ENCODE assay signal across 29 cellular contexts in the genomic region with DNA sequence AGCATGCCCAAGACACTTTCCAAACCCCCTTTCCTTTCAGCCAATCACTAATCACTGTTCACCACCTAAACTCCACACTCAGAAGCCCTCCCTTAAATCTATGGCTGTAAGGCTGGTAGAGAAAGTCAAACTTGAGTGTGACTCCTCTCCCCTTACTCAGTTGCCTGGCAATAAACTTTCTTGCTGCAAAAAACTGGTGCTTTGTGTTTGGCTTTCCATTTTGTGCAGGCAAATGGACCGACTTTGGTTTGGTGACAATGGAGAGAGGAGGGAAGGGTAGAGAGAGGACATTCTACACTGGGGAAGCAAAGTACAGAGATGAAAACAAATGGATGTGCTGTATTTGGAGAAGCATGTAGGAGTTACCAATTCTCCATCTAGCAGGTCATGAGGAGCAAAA.
DNase-seq lines count a peak whose midpoint lies in the region; ATAC-seq and TF ChIP-seq lines count a peak whose summit lies in the region.
"Had no signal": no experiment of that assay in that cellular context is flagged by ENCODE, and none has a peak within 500 bp of the region (broad histone marks: within the 10 kb centered on the region; RNA-seq: fewer than 3 reads in every experiment).

No MANE protein-coding gene starts in this region.

- no peak for ATAC-seq in activated CD4-positive, alpha-beta T cell treated with anti-CD3 and anti-CD28 coated beads for 36 hours
- ATAC-seq in HCT116 (no peak), left lobe of liver (peak; percentile 7), GM21390 (IDR thresholded peaks at IDR 0.05; ENCODE audit: unreplicated experiment) (no peak)
- ATAC-seq: foreskin keratinocyte, Panc1 had no signal

- no peaks in the 10 kb centered on the region for H3K9me3 Mint-ChIP-seq in activated CD4-positive, alpha-beta T cell treated with anti-CD3 and anti-CD28 coated beads for 36 hours (ENCODE audit: low read depth)
- H3K9me3 Mint-ChIP-seq: activated naive CD8-positive, alpha-beta T cell treated with anti-CD3 and anti-CD28 coated beads for 36 hours; CD4-positive, alpha-beta T cell had no signal

- TF ChIP-seq CTCF in HCT116 (IDR thresholded peaks at IDR 0.05 in 2 of 3, conservative IDR thresholded peaks at IDR 0.05 in 1 of 3; ENCODE audit: borderline replicate concordance in 1 of 3, insufficient read depth in 1 of 3, low read depth in 2 of 3, low read length in 2 of 3) (no peak), stomach (IDR thresholded peaks at IDR 0.05) (no peak)

- no peaks in the 10 kb centered on the region for H3K27me3 Mint-ChIP-seq in activated CD4-positive, alpha-beta T cell treated with anti-CD3 and anti-CD28 coated beads for 36 hours
- H3K27me3 Mint-ChIP-seq: activated naive CD8-positive, alpha-beta T cell treated with anti-CD3 and anti-CD28 coated beads for 36 hours; CD4-positive, alpha-beta T cell had no signal

- peak overlapping the region; percentile 9 for H3K27ac Mint-ChIP-seq in activated CD4-positive, alpha-beta T cell treated with anti-CD3 and anti-CD28 coated beads for 36 hours
- H3K27ac Mint-ChIP-seq: activated naive CD8-positive, alpha-beta T cell treated with anti-CD3 and anti-CD28 coated beads for 36 hours; CD4-positive, alpha-beta T cell had no signal

- H3K4me3 Mint-ChIP-seq in activated CD4-positive, alpha-beta T cell treated with anti-CD3 and anti-CD28 coated beads for 36 hours = no peak overlapping the region
- H3K4me3 Mint-ChIP-seq: activated naive CD8-positive, alpha-beta T cell treated with anti-CD3 and anti-CD28 coated beads for 36 hours; CD4-positive, alpha-beta T cell had no signal

- H3K36me3 Mint-ChIP-seq in activated CD4-positive, alpha-beta T cell treated with anti-CD3 and anti-CD28 coated beads for 36 hours (ENCODE audit: low read depth) = peaks cover 10% of the 10 kb centered on the region

- POLR2A ChIA-PET in activated CD4-positive, alpha-beta T cell treated with anti-CD3 and anti-CD28 coated beads for 36 hours (lab: Charles Lee) = no interaction called here
- POLR2A ChIA-PET in HCT116 (lab: Charles Lee) = no interaction called here

- intact Hi-C loops in activated CD4-positive, alpha-beta T cell treated with anti-CD3 and anti-CD28 coated beads for 36 hours (cut with DNase I, micrococcal nuclease) = no loop called here
- intact Hi-C loops in HCT116 (cut with micrococcal nuclease) (no loop called here), stomach (cut with DNase I; ENCODE audit: low total_unique reads) (no loop called here)

- DNase-seq in activated CD4-positive, alpha-beta T cell treated with anti-CD3 and anti-CD28 coated beads for 36 hours = no peak
- no peak for DNase-seq in activated CD4-positive, alpha-beta T cell treated with anti-CD3 and anti-CD28 coated beads for 1 hour
- DNase-seq in HCT116 (ENCODE audit: low read depth, low spot score) (no peak), left lobe of liver (ENCODE audit: low spot score) (no peak), stomach (no peak), DMS 273 treated with DMSO at 0.1 percent for 48 hours (lab: John Stamatoyannopoulos, UW) (no peak), COLO668 (lab: John Stamatoyannopoulos, UW; ENCODE audit: unreplicated experiment) (no peak)
- DNase-seq: 8988T; activated CD4-positive, alpha-beta T cell treated with anti-CD3 and anti-CD28 coated beads for 48 hours; activated effector memory CD4-positive, alpha-beta T cell treated with Interleukin-2 at 50 U/mL for 16 hours; activated naive CD8-positive, alpha-beta T cell treated with anti-CD3 and anti-CD28 coated beads for 36 hours; caudate nucleus; CD4-positive, alpha-beta T cell; dermis blood vessel endothelial cell; EL; esophagus squamous epithelium; foreskin keratinocyte; H7; NCI-H1092; NCI-H1694; NCI-H774; SIG-M5; stimulated activated CD4-positive, alpha-beta T cell treated with anti-CD3 and anti-CD28 coated beads, Interleukin-4, amount 100 ng/mL, for 24 hours; T-helper 9 cell; upper lobe of left lung had no signal

- peak overlapping the region; percentile 34; the same call in 1 of the 2 replicates for H3K4me2 ChIP-seq in HCT116 (ENCODE audit: low read length)

- H3K4me1 ChIP-seq in HCT116 (ENCODE audit: control insufficient read depth in 1 of 2, insufficient read depth in 2 of 2, low read length in 2 of 2) (peaks cover 3 to 22% of the 10 kb centered on the region in 2 experiments; a peak in 3 of 4 replicates), stomach (peaks cover 0 to 28% (median 12%) of the 10 kb centered on the region in 4 donors)

- BruUV-seq in HCT116 (replicated peaks; lab: Mats Ljungman, UMichigan) = no TSS peak

- H3K9ac ChIP-seq in HCT116 (ENCODE audit: low read length) = no peak overlapping the region

- H3K36me3 ChIP-seq in HCT116 (ENCODE audit: control insufficient read depth in 1 of 2, insufficient read depth in 2 of 2, low read length in 2 of 2) = 0 out of 4 replicates have a peak, but pooled peaks cover 0 to 3% of the 10 kb centered on the region in 2 experiments
- peaks cover 0 to 20% (median 12%) of the 10 kb centered on the region in 4 donors for H3K36me3 ChIP-seq in stomach

- peaks cover 10% of the 10 kb centered on the region for H3K4me1 Mint-ChIP-seq in activated CD4-positive, alpha-beta T cell treated with anti-CD3 and anti-CD28 coated beads for 36 hours

- no peaks in the 10 kb centered on the region for H3K27me3 ChIP-seq in HCT116 (ENCODE audit: insufficient read depth, low read length)
- H3K27me3 ChIP-seq in stomach = no peaks in the 10 kb centered on the region
- H3K27me3 ChIP-seq: esophagus squamous epithelium, foreskin keratinocyte, neutrophil, right lobe of liver, upper lobe of left lung had no signal

- H3K27ac ChIP-seq in HCT116 (ENCODE audit: low read depth, low read length) (no peak overlapping the region), stomach (peak overlapping the region in 3 of 5 donors; percentile 2 to 27 (median 26))
- H3K27ac ChIP-seq: foreskin keratinocyte, neutrophil had no signal

- no peak overlapping the region for H3K4me3 ChIP-seq in HCT116 (replicated peaks in 1 of 2; ENCODE audit: low read depth in 1 of 2, low read length in 2 of 2)
- no peak overlapping the region for H3K4me3 ChIP-seq in stomach
- H3K4me3 ChIP-seq: esophagus squamous epithelium, right lobe of liver, upper lobe of left lung had no signal

- H3K9me2 ChIP-seq in HCT116 (ENCODE audit: insufficient read depth) = no peaks in the 10 kb centered on the region

- RAD21 ChIA-PET in HCT116 (lab: Charles Lee; ENCODE audit: low non-redundant PET in 1 of 2, low total read pairs in 2 of 2, uncharacterized antibody in 2 of 2, unreplicated experiment in 2 of 2) = no interaction called here

- no peak overlapping the region for H2AFZ ChIP-seq in HCT116 (ENCODE audit: low read depth, low read length, poor library complexity, severe bottlenecking)

- CTCF ChIA-PET in activated CD4-positive, alpha-beta T cell treated with anti-CD3 and anti-CD28 coated beads for 36 hours (lab: Charles Lee) = interaction anchor here (1.3 kb wide), 1 partner anchor 19 kb away, joined by 4 read pairs; no protein-coding TSS in a partner anchor
- CTCF ChIA-PET in HCT116 (lab: Charles Lee) = no interaction called here

- 91 to 100% (median 97%) methylated on average over 1 of the region's 1 CpG for WGBS in stomach, 5 donors

- peaks cover 11% of the 10 kb centered on the region; the same call in 1 of the 2 replicates for H3K79me2 ChIP-seq in HCT116 (ENCODE audit: insufficient read depth, low read length)

- H4K20me1 ChIP-seq in HCT116 (ENCODE audit: insufficient read depth) = 0 out of 2 replicates have a peak, but pooled peaks cover 5% of the 10 kb centered on the region

- TF ChIP-seq POLR2A in HCT116 (IDR thresholded peaks at IDR 0.05; ENCODE audit: borderline replicate concordance, extremely low read depth, insufficient read depth, insufficient read length) (no peak), stomach (IDR thresholded peaks at IDR 0.05) (no peak)

- no peak for TF ChIP-seq EP300 in stomach (IDR thresholded peaks at IDR 0.05)

- TF ChIP-seq RAD21 in HCT116 (IDR thresholded peaks at IDR 0.05; ENCODE audit: low read depth) = no peak

- no peaks in the 10 kb centered on the region for H3K9me3 ChIP-seq in HCT116 (ENCODE audit: control insufficient read depth in 1 of 2, insufficient read depth in 1 of 2, low read depth in 1 of 2, low read length in 2 of 2)
- H3K9me3 ChIP-seq in stomach = no peaks in the 10 kb centered on the region
- H3K9me3 ChIP-seq: esophagus squamous epithelium, neutrophil, right lobe of liver, upper lobe of left lung had no signal

TF ChIP-seq in HCT116, 20 proteins besides CTCF, POLR2A, EP300 and RAD21 (continues in another document):
- TF ChIP-seq ZFX (IDR thresholded peaks at IDR 0.05) (no peak), ZNF274 (IDR thresholded peaks at IDR 0.05; ENCODE audit: low read depth, low read length) (no peak), ELF1 (IDR thresholded peaks at IDR 0.05; ENCODE audit: borderline replicate concordance, low read depth) (no peak), EGR1 (IDR thresholded peaks at IDR 0.05; ENCODE audit: low read depth) (no peak), CEBPB (IDR thresholded peaks at IDR 0.05; ENCODE audit: low read depth) (no peak), EZH2phosphoT487 (IDR thresholded peaks at IDR 0.05; ENCODE audit: borderline replicate concordance) (no peak), JUND (IDR thresholded peaks at IDR 0.05) (no peak), FOSL1 (IDR thresholded peaks at IDR 0.05; ENCODE audit: low read depth) (no peak)
- TF ChIP-seq, protein P1, sequence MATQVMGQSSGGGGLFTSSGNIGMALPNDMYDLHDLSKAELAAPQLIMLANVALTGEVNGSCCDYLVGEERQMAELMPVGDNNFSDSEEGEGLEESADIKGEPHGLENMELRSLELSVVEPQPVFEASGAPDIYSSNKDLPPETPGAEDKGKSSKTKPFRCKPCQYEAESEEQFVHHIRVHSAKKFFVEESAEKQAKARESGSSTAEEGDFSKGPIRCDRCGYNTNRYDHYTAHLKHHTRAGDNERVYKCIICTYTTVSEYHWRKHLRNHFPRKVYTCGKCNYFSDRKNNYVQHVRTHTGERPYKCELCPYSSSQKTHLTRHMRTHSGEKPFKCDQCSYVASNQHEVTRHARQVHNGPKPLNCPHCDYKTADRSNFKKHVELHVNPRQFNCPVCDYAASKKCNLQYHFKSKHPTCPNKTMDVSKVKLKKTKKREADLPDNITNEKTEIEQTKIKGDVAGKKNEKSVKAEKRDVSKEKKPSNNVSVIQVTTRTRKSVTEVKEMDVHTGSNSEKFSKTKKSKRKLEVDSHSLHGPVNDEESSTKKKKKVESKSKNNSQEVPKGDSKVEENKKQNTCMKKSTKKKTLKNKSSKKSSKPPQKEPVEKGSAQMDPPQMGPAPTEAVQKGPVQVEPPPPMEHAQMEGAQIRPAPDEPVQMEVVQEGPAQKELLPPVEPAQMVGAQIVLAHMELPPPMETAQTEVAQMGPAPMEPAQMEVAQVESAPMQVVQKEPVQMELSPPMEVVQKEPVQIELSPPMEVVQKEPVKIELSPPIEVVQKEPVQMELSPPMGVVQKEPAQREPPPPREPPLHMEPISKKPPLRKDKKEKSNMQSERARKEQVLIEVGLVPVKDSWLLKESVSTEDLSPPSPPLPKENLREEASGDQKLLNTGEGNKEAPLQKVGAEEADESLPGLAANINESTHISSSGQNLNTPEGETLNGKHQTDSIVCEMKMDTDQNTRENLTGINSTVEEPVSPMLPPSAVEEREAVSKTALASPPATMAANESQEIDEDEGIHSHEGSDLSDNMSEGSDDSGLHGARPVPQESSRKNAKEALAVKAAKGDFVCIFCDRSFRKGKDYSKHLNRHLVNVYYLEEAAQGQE (IDR thresholded peaks at IDR 0.05; ENCODE audit: low read depth) = no peak
